ENCODE assay signal across 21 cellular contexts in genomic region chr12:57385586-57385985, GRCh38. TPM values are rescaled to one million over a fixed set of nuclear protein-coding genes. Genes with fewer than 3 reads are reported as not detected.
A peak's percentile ranks its signal among the peaks of the same experiment; 100 is the strongest.
DNase-seq lines count a peak whose midpoint lies in the region; ATAC-seq and TF ChIP-seq lines count a peak whose summit lies in the region.
"Had no signal": no experiment of that assay in that cellular context is flagged by ENCODE, and none has a peak within 500 bp of the region (broad histone marks: within the 10 kb centered on the region; RNA-seq: fewer than 3 reads in every experiment).

No MANE protein-coding gene starts in this region.

- no peak overlapping the region for H3K27ac Mint-ChIP-seq in activated CD8-positive, alpha-beta T cell treated with anti-CD3 and anti-CD28 coated beads for 36 hours
- no peak overlapping the region for H3K27ac Mint-ChIP-seq in activated CD8-positive, alpha-beta T cell treated with anti-CD3 and anti-CD28 coated beads, Interleukin-2, amount 10 ng/mL, durations not matched to agents 7 days and 5 days
- 0 out of 2 replicates have a peak overlapping the region, but pooled peaks have one; percentile 21 for H3K27ac Mint-ChIP-seq in HFFc6
- H3K27ac Mint-ChIP-seq in stimulated activated memory B cell treated with anti-CD40 and anti-IgM and Interleukin-4, amounts not matched to agents 10 μg/mL and 1 μg/mL and 100 μg/mL, for 72 hours, result peak overlapping the region; percentile 17

- no peak overlapping the region for H3K4me3 ChIP-seq in GM12865 (ENCODE audit: low read depth, low read length)
- H3K4me3 ChIP-seq: GM23248, HAP-1, MG63 had no signal

- H3K36me3 Mint-ChIP-seq in activated CD8-positive, alpha-beta T cell treated with anti-CD3 and anti-CD28 coated beads for 36 hours (ENCODE audit: low read depth), result peaks cover 13% of the 10 kb centered on the region
- H3K36me3 Mint-ChIP-seq in activated CD8-positive, alpha-beta T cell treated with anti-CD3 and anti-CD28 coated beads, Interleukin-2, amount 10 ng/mL, durations not matched to agents 7 days and 5 days (ENCODE audit: low read depth), result peaks cover 21% of the 10 kb centered on the region
- H3K36me3 Mint-ChIP-seq in HFFc6 (ENCODE audit: low read depth), result peaks cover 27% of the 10 kb centered on the region
- peaks cover 38% of the 10 kb centered on the region for H3K36me3 Mint-ChIP-seq in stimulated activated memory B cell treated with anti-CD40 and anti-IgM and Interleukin-4, amounts not matched to agents 10 μg/mL and 1 μg/mL and 100 μg/mL, for 72 hours

- H3K4me1 Mint-ChIP-seq in activated CD8-positive, alpha-beta T cell treated with anti-CD3 and anti-CD28 coated beads for 36 hours (ENCODE audit: low read depth), result peaks cover 12% of the 10 kb centered on the region
- H3K4me1 Mint-ChIP-seq in activated CD8-positive, alpha-beta T cell treated with anti-CD3 and anti-CD28 coated beads, Interleukin-2, amount 10 ng/mL, durations not matched to agents 7 days and 5 days (ENCODE audit: low read depth), result no peaks in the 10 kb centered on the region
- peaks cover 40% of the 10 kb centered on the region for H3K4me1 Mint-ChIP-seq in HFFc6 (ENCODE audit: low read depth)
- peaks cover 14% of the 10 kb centered on the region for H3K4me1 Mint-ChIP-seq in stimulated activated memory B cell treated with anti-CD40 and anti-IgM and Interleukin-4, amounts not matched to agents 10 μg/mL and 1 μg/mL and 100 μg/mL, for 72 hours

- no peaks in the 10 kb centered on the region for H3K9me3 Mint-ChIP-seq in activated CD8-positive, alpha-beta T cell treated with anti-CD3 and anti-CD28 coated beads for 36 hours
- H3K9me3 Mint-ChIP-seq in activated CD8-positive, alpha-beta T cell treated with anti-CD3 and anti-CD28 coated beads, Interleukin-2, amount 10 ng/mL, durations not matched to agents 7 days and 5 days (ENCODE audit: insufficient read depth), result no peaks in the 10 kb centered on the region
- H3K9me3 Mint-ChIP-seq in HFFc6, result no peaks in the 10 kb centered on the region
- H3K9me3 Mint-ChIP-seq in stimulated activated memory B cell treated with anti-CD40 and anti-IgM and Interleukin-4, amounts not matched to agents 10 μg/mL and 1 μg/mL and 100 μg/mL, for 72 hours, result no peaks in the 10 kb centered on the region

- POLR2A ChIA-PET in activated CD8-positive, alpha-beta T cell treated with anti-CD3 and anti-CD28 coated beads for 36 hours (lab: Charles Lee), result interaction anchor here (1.3 kb wide), 1 partner anchor 44 kb away, joined by 7 read pairs; no protein-coding TSS in a partner anchor
- POLR2A ChIA-PET in activated CD8-positive, alpha-beta T cell treated with anti-CD3 and anti-CD28 coated beads, Interleukin-2, amount 10 ng/mL, durations not matched to agents 7 days and 5 days (lab: Charles Lee), result no interaction called here

- no peak for DNase-seq in activated CD8-positive, alpha-beta T cell treated with anti-CD3 and anti-CD28 coated beads for 36 hours
- no peak for DNase-seq in activated CD8-positive, alpha-beta T cell treated with anti-CD3 and anti-CD28 coated beads, Interleukin-2, amount 10 ng/mL, durations not matched to agents 7 days and 5 days
- DNase-seq in GM12865 (ENCODE audit: low read depth) (peak; percentile 49), HFFc6 (no peak), anterior cingulate cortex (lab: John Stamatoyannopoulos, UW) (no peak), iPS-NIHi7 (ENCODE audit: extremely low spot score) (no peak), Right ventricle myocardium superior (no peak)
- DNase-seq: EL, GF-D8, GM23248, MG63, NCI-H1417, NCI-H1694 treated with DMSO at 0.1 percent for 48 hours, NCI-H2081 treated with DMSO at 0.1 percent for 48 hours, NCI-H2171 treated with DMSO at 0.1 percent for 48 hours, NCI-H524 treated with DMSO at 0.1 percent for 48 hours, OCI-M1 had no signal

- CTCF ChIA-PET in activated CD8-positive, alpha-beta T cell treated with anti-CD3 and anti-CD28 coated beads for 36 hours (lab: Charles Lee), result interaction anchor here (1.0 to 2.3 kb wide), 3 partner anchors 20 to 142 kb away, joined by 3 to 7 read pairs (median 3); no protein-coding TSS in a partner anchor
- CTCF ChIA-PET in activated CD8-positive, alpha-beta T cell treated with anti-CD3 and anti-CD28 coated beads, Interleukin-2, amount 10 ng/mL, durations not matched to agents 7 days and 5 days (lab: Charles Lee), result no interaction called here

- ATAC-seq in activated CD8-positive, alpha-beta T cell treated with anti-CD3 and anti-CD28 coated beads for 36 hours, result peak; percentile 39
- ATAC-seq in activated CD8-positive, alpha-beta T cell treated with anti-CD3 and anti-CD28 coated beads, Interleukin-2, amount 10 ng/mL, durations not matched to agents 7 days and 5 days, result no peak
- ATAC-seq in stimulated activated memory B cell treated with anti-CD40 and anti-IgM and Interleukin-4, amounts not matched to agents 10 μg/mL and 1 μg/mL and 100 μg/mL, for 72 hours, result peak; percentile 65
- ATAC-seq in Right ventricle myocardium superior (ENCODE audit: poor library complexity), result no peak
- ATAC-seq: Right ventricle myocardium inferior had no signal

- intact Hi-C loops in activated CD8-positive, alpha-beta T cell treated with anti-CD3 and anti-CD28 coated beads for 36 hours (cut with micrococcal nuclease), result no loop called here
- intact Hi-C loops in Right ventricle myocardium superior (cut with DNase I), result no loop called here

- no peak for TF ChIP-seq CTCF in activated CD8-positive, alpha-beta T cell treated with anti-CD3 and anti-CD28 coated beads for 36 hours (IDR thresholded peaks at IDR 0.05)
- TF ChIP-seq CTCF in GM12865 (IDR thresholded peaks at IDR 0.05; ENCODE audit: insufficient read depth, low read depth, low read length, missing control alignments), result no peak
- TF ChIP-seq CTCF in HFFc6 (IDR thresholded peaks at IDR 0.05), result no peak

- H3K27me3 Mint-ChIP-seq in activated CD8-positive, alpha-beta T cell treated with anti-CD3 and anti-CD28 coated beads for 36 hours, result no peaks in the 10 kb centered on the region
- H3K27me3 Mint-ChIP-seq in activated CD8-positive, alpha-beta T cell treated with anti-CD3 and anti-CD28 coated beads, Interleukin-2, amount 10 ng/mL, durations not matched to agents 7 days and 5 days (ENCODE audit: low read depth), result no peaks in the 10 kb centered on the region
- H3K27me3 Mint-ChIP-seq in HFFc6 (ENCODE audit: insufficient read depth), result no peaks in the 10 kb centered on the region
- no peaks in the 10 kb centered on the region for H3K27me3 Mint-ChIP-seq in stimulated activated memory B cell treated with anti-CD40 and anti-IgM and Interleukin-4, amounts not matched to agents 10 μg/mL and 1 μg/mL and 100 μg/mL, for 72 hours

- no peak overlapping the region for H3K4me3 Mint-ChIP-seq in activated CD8-positive, alpha-beta T cell treated with anti-CD3 and anti-CD28 coated beads for 36 hours
- no peak overlapping the region for H3K4me3 Mint-ChIP-seq in activated CD8-positive, alpha-beta T cell treated with anti-CD3 and anti-CD28 coated beads, Interleukin-2, amount 10 ng/mL, durations not matched to agents 7 days and 5 days
- H3K4me3 Mint-ChIP-seq in HFFc6, result no peak overlapping the region
- H3K4me3 Mint-ChIP-seq in stimulated activated memory B cell treated with anti-CD40 and anti-IgM and Interleukin-4, amounts not matched to agents 10 μg/mL and 1 μg/mL and 100 μg/mL, for 72 hours, result no peak overlapping the region

RNA-seq across cellular contexts. Expression of gene R3HDM2, which starts 45.3 kb away (rescaled TPM):
- 10 to 100 TPM; 33.2 to 44.0 TPM for total RNA-seq in activated CD8-positive, alpha-beta T cell treated with anti-CD3 and anti-CD28 coated beads for 36 hours
- 10 to 100 TPM; 59.0 to 61.7 TPM for total RNA-seq in activated CD8-positive, alpha-beta T cell treated with anti-CD3 and anti-CD28 coated beads, Interleukin-2, amount 10 ng/mL, durations not matched to agents 7 days and 5 days
- total RNA-seq in HFFc6 (2021; fragmentation: NEBNext Ultra II Directional; extraction: Animal tissue kit (Norgen Biotek cat#: 25700)), result 10 to 100 TPM; 33.7 to 39.4 (median 37.9) TPM
- total RNA-seq in Right ventricle myocardium superior, result 48.9 TPM

RNA-seq across cellular contexts. Expression of gene INHBC, which starts 49.0 kb away (rescaled TPM):
- total RNA-seq in activated CD8-positive, alpha-beta T cell treated with anti-CD3 and anti-CD28 coated beads for 36 hours, result under 1 TPM in 1 of 2 experiments, not detected in 1; 0.16 TPM
- not detected for total RNA-seq in activated CD8-positive, alpha-beta T cell treated with anti-CD3 and anti-CD28 coated beads, Interleukin-2, amount 10 ng/mL, durations not matched to agents 7 days and 5 days
- total RNA-seq in HFFc6 (2021; fragmentation: NEBNext Ultra II Directional; extraction: Animal tissue kit (Norgen Biotek cat#: 25700)), result not detected
- not detected for total RNA-seq in Right ventricle myocardium superior
- total RNA-seq: GM23248, LHCN-M2, Right ventricle myocardium inferior had no signal

Comparison
In these comparisons a context has a peak if more than half of its experiments do, and no peak if none do; other contexts are left out.
1. ATAC-seq: peak in activated CD8-positive, alpha-beta T cell treated with anti-CD3 and anti-CD28 coated beads for 36 hours (single experiment) and stimulated activated memory B cell treated with anti-CD40 and anti-IgM and Interleukin-4, amounts not matched to agents 10 μg/mL and 1 μg/mL and 100 μg/mL, for 72 hours (single experiment); none in activated CD8-positive, alpha-beta T cell treated with anti-CD3 and anti-CD28 coated beads, Interleukin-2, amount 10 ng/mL, durations not matched to agents 7 days and 5 days (single experiment) and Right ventricle myocardium superior (single experiment).
2. H3K27ac Mint-ChIP-seq: peak in HFFc6 (single experiment) and stimulated activated memory B cell treated with anti-CD40 and anti-IgM and Interleukin-4, amounts not matched to agents 10 μg/mL and 1 μg/mL and 100 μg/mL, for 72 hours (single experiment); none in activated CD8-positive, alpha-beta T cell treated with anti-CD3 and anti-CD28 coated beads for 36 hours (single experiment) and activated CD8-positive, alpha-beta T cell treated with anti-CD3 and anti-CD28 coated beads, Interleukin-2, amount 10 ng/mL, durations not matched to agents 7 days and 5 days (single experiment).